In the genomic region with DNA sequence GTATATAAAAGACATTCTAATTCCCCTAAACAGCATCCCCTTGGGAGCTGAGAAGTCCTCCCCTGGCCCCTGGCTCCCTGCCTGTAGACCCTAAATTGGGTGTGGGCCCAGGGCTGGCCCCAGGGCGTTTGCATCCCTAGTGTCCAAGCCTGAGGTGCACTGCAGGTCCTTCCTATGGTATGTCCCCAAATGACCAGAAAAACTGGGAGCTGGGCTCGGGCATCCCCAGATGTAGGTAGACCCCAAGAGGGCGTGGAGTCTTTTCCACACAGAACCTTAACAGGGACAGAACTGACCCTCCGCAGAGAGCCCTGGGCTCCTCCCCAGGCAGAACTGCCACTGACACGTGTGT, we compare ENCODE assay signal across 10 cellular contexts. TPM values are rescaled to one million over a fixed set of nuclear protein-coding genes. Genes with fewer than 3 reads are reported as not detected.
DNase-seq lines count a peak whose midpoint lies in the region; ATAC-seq, FAIRE-seq and TF ChIP-seq lines count a peak whose summit lies in the region.
"Had no signal": no experiment of that assay in that cellular context is flagged by ENCODE, and none has a peak within 500 bp of the region (broad histone marks: within the 10 kb centered on the region; RNA-seq: fewer than 3 reads in every experiment).

No MANE protein-coding gene starts in this region.

- H3K9me1 ChIP-seq in K562 (ENCODE audit: control insufficient read depth, insufficient read depth, low read length): peaks cover 3% of the 10 kb centered on the region

- peaks cover 30 to 63% (median 36%) of the 10 kb centered on the region in 11 experiments; a peak in 21 of 22 replicates for H4K20me1 ChIP-seq in BLaER1 treated with 17β-estradiol and CSF1 and Interleukin-3, amounts not matched to agents 10 nM and 100 nM
- no peaks in the 10 kb centered on the region for H4K20me1 ChIP-seq in HCT116 (ENCODE audit: insufficient read depth)
- peaks cover 18% of the 10 kb centered on the region for H4K20me1 ChIP-seq in K562 (replicated peaks; ENCODE audit: control insufficient read depth, insufficient read depth, low read length)
- no peaks in the 10 kb centered on the region for H4K20me1 ChIP-seq in neural cell (ENCODE audit: insufficient read depth)

- CTCF ChIA-PET in HCT116 (lab: Charles Lee): no interaction called here
- CTCF ChIA-PET in K562 (lab: Yijun Ruan, JAX; ENCODE audit: low intra/inter-chr PET ratio): no interaction called here

- H2AFZ ChIP-seq in HCT116 (ENCODE audit: low read depth, low read length, poor library complexity, severe bottlenecking) (no peak overlapping the region), K562 (ENCODE audit: low read depth, low read length) (peak overlapping the region; percentile 83; the same call in 1 of the 2 replicates), neural cell (ENCODE audit: low read depth, low read length) (no peak overlapping the region)

- TF ChIP-seq RAD21 in HCT116 (IDR thresholded peaks at IDR 0.05; ENCODE audit: low read depth) (no peak), K562 (CRISPR knock-in tag; conservative IDR thresholded peaks at IDR 0.05 in 1 of 2, IDR thresholded peaks at IDR 0.05 in 1 of 2) (no peak), neural cell (conservative IDR thresholded peaks at IDR 0.05) (no peak)

- peaks cover 0 to 27% (median 0%) of the 10 kb centered on the region in 11 experiments; a peak in 8 of 22 replicates for H3K27me3 ChIP-seq in BLaER1 treated with 17β-estradiol and CSF1 and Interleukin-3, amounts not matched to agents 10 nM and 100 nM
- H3K27me3 ChIP-seq in HCT116 (ENCODE audit: insufficient read depth, low read length): no peaks in the 10 kb centered on the region
- no peaks in the 10 kb centered on the region for H3K27me3 ChIP-seq in K562 (ENCODE audit: control insufficient read depth in 2 of 2, insufficient read depth in 2 of 2, low read length in 2 of 2)
- H3K27me3 ChIP-seq in neural cell (ENCODE audit: insufficient read depth, low read depth, low read length): no peaks in the 10 kb centered on the region
- H3K27me3 ChIP-seq in ascending aorta: no peaks in the 10 kb centered on the region

- POLR2A ChIA-PET in HCT116 (lab: Charles Lee) (no interaction called here), K562 (lab: Yijun Ruan, JAX) (interaction anchor here (0.5 to 1.2 kb wide), 3 partner anchors 10 to 291 kb away, joined by 3 to 4 read pairs (median 3); no protein-coding TSS in a partner anchor)

- in situ Hi-C loops in K562 (cut with MboI): no loop called here

- H3K4me1 ChIP-seq in BLaER1 treated with 17β-estradiol and CSF1 and Interleukin-3, amounts not matched to agents 10 nM and 100 nM: peaks cover 57 to 94% (median 93%) of the 10 kb centered on the region in 10 experiments
- H3K4me1 ChIP-seq in HCT116 (ENCODE audit: control insufficient read depth in 1 of 2, insufficient read depth in 2 of 2, low read length in 2 of 2) (peaks cover 20 to 40% of the 10 kb centered on the region in 2 experiments; a peak in 3 of 4 replicates), K562 (replicated peaks in 1 of 2; ENCODE audit: control insufficient read depth in 2 of 2, insufficient read depth in 2 of 2, low read length in 2 of 2) (peaks cover 41 to 88% of the 10 kb centered on the region in 2 experiments), ascending aorta (peaks cover 24 to 49% of the 10 kb centered on the region in 2 donors)

- BruUV-seq in HCT116 (replicated peaks; lab: Mats Ljungman, UMichigan): no TSS peak
- BruUV-seq in K562 (replicated peaks; lab: Mats Ljungman, UMichigan): no TSS peak

- RAD21 ChIA-PET in HCT116 (lab: Charles Lee; ENCODE audit: low non-redundant PET in 1 of 2, low total read pairs in 2 of 2, uncharacterized antibody in 2 of 2, unreplicated experiment in 2 of 2): no interaction called here

- FAIRE-seq in K562 (lab: Jason Lieb, UNC): no peak

- peak overlapping the region; percentile 89 to 99 (median 98) for H3K4me2 ChIP-seq in BLaER1 treated with 17β-estradiol and CSF1 and Interleukin-3, amounts not matched to agents 10 nM and 100 nM
- peak overlapping the region; percentile 95 for H3K4me2 ChIP-seq in HCT116 (ENCODE audit: low read length)
- H3K4me2 ChIP-seq in K562 (ENCODE audit: insufficient read depth, low read length): peak overlapping the region; percentile 67; the same call in 1 of the 2 replicates
- H3K4me2 ChIP-seq in neural cell (ENCODE audit: low read length): peak overlapping the region; percentile 59

- peak overlapping the region in 2 of 11 experiments; percentile 76 to 78; a peak in 4 of 22 replicates for H3K27ac ChIP-seq in BLaER1 treated with 17β-estradiol and CSF1 and Interleukin-3, amounts not matched to agents 10 nM and 100 nM
- H3K27ac ChIP-seq in HCT116 (ENCODE audit: low read depth, low read length) (no peak overlapping the region), K562 (ENCODE audit: extremely low read depth, low read depth, low read length) (no peak overlapping the region), neural cell (ENCODE audit: low read length) (no peak overlapping the region), ascending aorta (no peak overlapping the region)

- no peak for TF ChIP-seq EP300 in K562 (IDR thresholded peaks at IDR 0.05; ENCODE audit: low read length)
- TF ChIP-seq EP300 in neural cell (conservative IDR thresholded peaks at IDR 0.05; ENCODE audit: poor library complexity, severe bottlenecking): no peak

- H3K79me2 ChIP-seq in HCT116 (ENCODE audit: insufficient read depth, low read length): peaks cover 35% of the 10 kb centered on the region; the same call in 1 of the 2 replicates
- H3K79me2 ChIP-seq in K562 (ENCODE audit: control insufficient read depth, insufficient read depth, low read length): peaks cover 29% of the 10 kb centered on the region
- peaks cover 33% of the 10 kb centered on the region for H3K79me2 ChIP-seq in neural cell (replicated peaks; ENCODE audit: insufficient read depth, low read length)

- 56% methylated on average over 5 of the region's 5 CpGs for WGBS in K562 (ENCODE audit: insufficient coverage, low coverage, missing lambda C conversion rate)

- no peaks in the 10 kb centered on the region for H3K36me3 ChIP-seq in BLaER1 treated with 17β-estradiol and CSF1 and Interleukin-3, amounts not matched to agents 10 nM and 100 nM
- no peaks in the 10 kb centered on the region for H3K36me3 ChIP-seq in HCT116 (ENCODE audit: control insufficient read depth in 1 of 2, insufficient read depth in 2 of 2, low read length in 2 of 2)
- H3K36me3 ChIP-seq in K562 (ENCODE audit: control insufficient read depth, insufficient read depth, low read length): no peaks in the 10 kb centered on the region
- no peaks in the 10 kb centered on the region for H3K36me3 ChIP-seq in neural cell (ENCODE audit: insufficient read depth, low read length)
- no peaks in the 10 kb centered on the region for H3K36me3 ChIP-seq in ascending aorta

- H3K4me3 ChIP-seq in BLaER1 treated with 17β-estradiol and CSF1 and Interleukin-3, amounts not matched to agents 10 nM and 100 nM: peak overlapping the region; percentile 66 to 89 (median 78); a peak in 16 of 20 replicates
- H3K4me3 ChIP-seq in HCT116 (replicated peaks in 1 of 2; ENCODE audit: low read depth in 1 of 2, low read length in 2 of 2) (peak overlapping the region in 1 of 2 experiments; percentile 82; a peak in 1 of 4 replicates), K562 (no peak overlapping the region), neural cell (ENCODE audit: low read length) (peak overlapping the region; percentile 95), ascending aorta (peak overlapping the region in 1 of 2 donors; percentile 86)

- H3K9me2 ChIP-seq in HCT116 (ENCODE audit: insufficient read depth): no peaks in the 10 kb centered on the region
- no peaks in the 10 kb centered on the region for H3K9me2 ChIP-seq in neural cell (ENCODE audit: insufficient read depth, low read length)

- intact Hi-C loops in HCT116 (cut with micrococcal nuclease) (no loop called here), K562 (cut with micrococcal nuclease) (loop anchor here (10.0 kb wide), 1 partner anchor 51 kb away; no protein-coding TSS in a partner anchor), ascending aorta (cut with DNase I) (loop anchor here (1.0 to 5.0 kb wide), 3 partner anchors 19 to 211 kb away; a partner anchor contains a TSS)

- no peak for DNase-seq in HCT116 (ENCODE audit: low read depth, low spot score)
- DNase-seq in K562 (ENCODE audit: extremely low read depth in 1 of 4, low spot score in 3 of 4): no peak
- no peak for DNase-seq in NK-92 treated with Interleukin-12 subunit alpha and Interleukin-12 subunit beta, amount 100 ng/mL, for 24 hours (lab: John Stamatoyannopoulos, UW)
- DNase-seq in ascending aorta (ENCODE audit: low spot score in 2 of 2): no peak
- DNase-seq: effector CD4-positive, alpha-beta T cell had no signal

- no peak for TF ChIP-seq POLR2A in HCT116 (IDR thresholded peaks at IDR 0.05; ENCODE audit: borderline replicate concordance, extremely low read depth, insufficient read depth, insufficient read length)
- TF ChIP-seq POLR2A in K562 (conservative IDR thresholded peaks at IDR 0.05): no peak

- peak overlapping the region in 10 of 11 experiments; percentile 76 to 88 (median 84); a peak in 16 of 22 replicates for H3K9ac ChIP-seq in BLaER1 treated with 17β-estradiol and CSF1 and Interleukin-3, amounts not matched to agents 10 nM and 100 nM
- no peak overlapping the region for H3K9ac ChIP-seq in HCT116 (ENCODE audit: low read length)
- H3K9ac ChIP-seq in K562 (ENCODE audit: insufficient read depth in 1 of 2, low read depth in 2 of 2, low read length in 2 of 2): 0 out of 4 replicates have a peak overlapping the region, but pooled peaks of 1 of the 2 experiments have one; percentile 32
- H3K9ac ChIP-seq in neural cell (ENCODE audit: low read length): peak overlapping the region; percentile 84

- H3K9me3 ChIP-seq in BLaER1 treated with 17β-estradiol and CSF1 and Interleukin-3, amounts not matched to agents 10 nM and 100 nM (replicated peaks in 1 of 11): no peaks in the 10 kb centered on the region
- H3K9me3 ChIP-seq in HCT116 (ENCODE audit: control insufficient read depth in 1 of 2, insufficient read depth in 1 of 2, low read depth in 1 of 2, low read length in 2 of 2) (no peaks in the 10 kb centered on the region), K562 (replicated peaks; ENCODE audit: control insufficient read depth, insufficient read depth, low read depth, low read length) (no peaks in the 10 kb centered on the region), neural cell (ENCODE audit: low read length) (no peaks in the 10 kb centered on the region), ascending aorta (no peaks in the 10 kb centered on the region)

- TF ChIP-seq CTCF in HCT116 (IDR thresholded peaks at IDR 0.05 in 2 of 3, conservative IDR thresholded peaks at IDR 0.05 in 1 of 3; ENCODE audit: borderline replicate concordance in 1 of 3, insufficient read depth in 1 of 3, low read depth in 2 of 3, low read length in 2 of 3) (no peak), K562 (IDR thresholded peaks at IDR 0.05 in 2 of 3, conservative IDR thresholded peaks at IDR 0.05 in 1 of 3; ENCODE audit: insufficient read depth in 2 of 3, low read depth in 1 of 3, low read length in 3 of 3) (no peak), neural cell (IDR thresholded peaks at IDR 0.05; ENCODE audit: poor library complexity, severe bottlenecking) (no peak), ascending aorta (IDR thresholded peaks at IDR 0.05) (no peak)

- no peaks in the 10 kb centered on the region for H3F3A ChIP-seq in neural cell (ENCODE audit: insufficient read depth, low read length, poor library complexity, severe bottlenecking)

- ATAC-seq in HCT116 (no peak), K562 (no peak), GM19324 (IDR thresholded peaks at IDR 0.05; ENCODE audit: low FRiP score, unreplicated experiment) (no peak), GM21447 (IDR thresholded peaks at IDR 0.05; ENCODE audit: unreplicated experiment) (no peak)

RNA-seq across cellular contexts. Expression of a gene that starts 0.8 kb away (rescaled TPM):
- total RNA-seq in HCT116 (2021; ENCODE audit: unreplicated experiment): 44.2 TPM
- 30.9 and 34.3 TPM in 2 replicates for polyA plus RNA-seq in HCT116 (2012)
- total RNA-seq in K562 (2011; cell fraction: chromatin; rRNA removed; ENCODE audit: low replicate concordance): 40.9 and 87.7 TPM in 2 replicates
- total RNA-seq in K562 (2011; cell fraction: nucleolus; rRNA removed): 31.7 and 40.8 TPM in 2 replicates
- 28.2 and 35.2 TPM in 2 replicates for total RNA-seq in K562 (2011; cell fraction: nucleoplasm; rRNA removed)
- total RNA-seq in K562 (2014; rRNA removed): 6.6 and 8.0 TPM in 2 replicates
- 1.4 and 2.4 TPM in 2 replicates for total RNA-seq in K562 (2014; rRNA removed; fragmentation: Illumina TruSeq; extraction: Trizol)
- 6.4 and 6.5 TPM in 2 replicates for total RNA-seq in K562 (2015; rRNA removed; fragmentation: Illumina TruSeq; extraction: Trizol)
- total RNA-seq in K562 (2021): 14.3 and 14.8 TPM in 2 replicates
- polyA plus RNA-seq in K562 (2011; rRNA removed): 3.2 and 7.5 TPM in 2 replicates
- polyA plus RNA-seq in K562 (2011; cell fraction: cytosol; rRNA removed): 3.8 and 6.2 TPM in 2 replicates
- 22.7 and 40.1 TPM in 2 replicates for polyA plus RNA-seq in K562 (2011; cell fraction: nucleus; rRNA removed)
- polyA plus RNA-seq in K562 (2012): 7.8 and 10.2 TPM in 2 replicates
- polyA plus RNA-seq in K562 (2014; fragmentation: Illumina TruSeq; extraction: Trizol): 3.1 and 4.6 TPM in 2 replicates
- under 1 TPM; 0.06 to 0.10 TPM for polyA plus RNA-seq in K562 (2014; fragmentation: Nextera tagmentation; extraction: Ambion mirVana)
- 6.6 and 11.9 TPM in 2 replicates for polyA plus RNA-seq in K562 (2014; rRNA removed)
- polyA minus RNA-seq in K562 (2011; rRNA and poly(A)+ RNA removed): 1.6 and 1.9 TPM in 2 replicates
- 5.9 and 6.9 TPM in 2 replicates for polyA minus RNA-seq in K562 (2011; cell fraction: cytosol; rRNA and poly(A)+ RNA removed)
- 13.1 and 15.5 TPM in 2 replicates for polyA minus RNA-seq in K562 (2011; cell fraction: nucleus; rRNA and poly(A)+ RNA removed)
- polyA plus RNA-seq in neural cell: 49.1 and 82.5 TPM in 2 replicates
- 49.8 and 51.9 TPM in 2 replicates for polyA minus RNA-seq in neural cell
- 92.0 TPM for total RNA-seq in ascending aorta

RNA-seq across cellular contexts. Expression of a gene that starts 52.7 kb away (rescaled TPM):
- total RNA-seq in HCT116 (2021; ENCODE audit: unreplicated experiment) (not detected), K562 (2014; rRNA removed) (not detected in 2 replicates), K562 (2014; rRNA removed; fragmentation: Illumina TruSeq; extraction: Trizol) (not detected in 2 replicates), K562 (2015; rRNA removed; fragmentation: Illumina TruSeq; extraction: Trizol) (not detected in 2 replicates), K562 (2021) (not detected in 2 replicates), ascending aorta (not detected)
- polyA plus RNA-seq in HCT116 (2012): not detected in 2 replicates
- total RNA-seq in K562 (2011; cell fraction: chromatin; rRNA removed; ENCODE audit: low replicate concordance): not detected in 2 replicates
- not detected in 2 replicates for total RNA-seq in K562 (2011; cell fraction: nucleolus; rRNA removed)
- total RNA-seq in K562 (2011; cell fraction: nucleoplasm; rRNA removed): not detected in 2 replicates
- polyA plus RNA-seq in K562 (2011; rRNA removed) (not detected in 2 replicates), K562 (2014; fragmentation: Illumina TruSeq; extraction: Trizol) (not detected in 2 replicates), K562 (2014; fragmentation: Nextera tagmentation; extraction: Ambion mirVana) (not detected), K562 (2014; rRNA removed) (not detected in 2 replicates), neural cell (not detected in 2 replicates)
- polyA plus RNA-seq in K562 (2011; cell fraction: cytosol; rRNA removed): not detected in 2 replicates
- polyA plus RNA-seq in K562 (2011; cell fraction: nucleus; rRNA removed): not detected in 2 replicates
- polyA plus RNA-seq in K562 (2012): not detected in 2 replicates
- polyA minus RNA-seq in K562 (2011; rRNA and poly(A)+ RNA removed): not detected in 2 replicates
- polyA minus RNA-seq in K562 (2011; cell fraction: cytosol; rRNA and poly(A)+ RNA removed): not detected in 2 replicates
- polyA minus RNA-seq in K562 (2011; cell fraction: nucleus; rRNA and poly(A)+ RNA removed): not detected in 2 replicates
- polyA minus RNA-seq in neural cell: not detected in 2 replicates
- total RNA-seq: pulmonary artery endothelial cell had no signal
